8 cellular contexts compared by ENCODE assay signal in the genomic region with DNA sequence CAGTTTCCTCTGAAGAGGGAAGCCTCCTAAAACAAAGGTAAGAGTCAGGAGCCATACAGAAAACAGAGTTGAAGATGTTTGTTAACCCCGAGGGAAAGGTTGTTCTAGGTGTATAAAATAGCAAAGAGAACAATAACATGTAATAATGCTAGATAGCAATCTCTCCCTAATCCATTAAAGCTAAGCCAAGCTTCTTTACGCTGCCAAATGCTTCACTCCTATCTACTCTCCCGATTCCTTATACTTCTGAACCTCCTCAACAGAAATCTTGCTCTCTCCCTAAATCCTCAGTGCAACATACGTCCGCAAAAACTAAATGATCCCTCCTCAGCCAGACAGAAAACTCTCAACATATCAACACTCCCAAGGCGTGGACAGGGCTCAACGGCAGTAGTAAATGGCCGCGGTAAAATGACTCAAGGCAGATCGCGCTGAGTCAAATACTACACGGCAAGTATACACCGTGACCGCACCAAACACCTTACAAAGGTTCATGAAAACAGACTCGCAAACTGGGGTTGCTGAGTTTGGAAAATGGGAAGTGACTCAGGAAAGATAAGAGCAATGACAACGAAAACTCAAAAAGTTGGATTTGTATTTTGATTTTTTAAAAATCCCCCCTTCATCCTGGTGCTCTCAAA. TPM values are rescaled to one million over a fixed set of nuclear protein-coding genes. Genes with fewer than 3 reads are reported as not detected.
DNase-seq lines count a peak whose midpoint lies in the region; ATAC-seq and TF ChIP-seq lines count a peak whose summit lies in the region.

No MANE protein-coding gene starts in this region.

- no peaks in the 10 kb centered on the region for H3K27me3 ChIP-seq in mucosa of rectum (ENCODE audit: control insufficient read depth in 2 of 2, insufficient read depth in 2 of 2, low read length in 2 of 2)

- peak overlapping the region; percentile 83 to 84 for H3K9ac ChIP-seq in mucosa of rectum (ENCODE audit: low read depth in 1 of 2, low read length in 2 of 2)

- TF ChIP-seq CTCF in epithelial cell of esophagus (IDR thresholded peaks at IDR 0.05; ENCODE audit: insufficient read depth, low read depth, low read length, missing control alignments), result no peak

- H3K4me1 ChIP-seq in mucosa of rectum (ENCODE audit: control insufficient read depth in 2 of 2, insufficient read depth in 2 of 2, low read length in 2 of 2), result peaks cover 0 to 4% of the 10 kb centered on the region in 2 donors

- H3K27ac ChIP-seq in mucosa of rectum (ENCODE audit: low read depth in 2 of 2, low read length in 2 of 2), result peak overlapping the region; percentile 90 to 93

- peak overlapping the region; percentile 87 for H3K4me3 ChIP-seq in epithelial cell of esophagus (ENCODE audit: low read length)
- H3K4me3 ChIP-seq in mucosa of rectum (ENCODE audit: low read length in 2 of 2), result peak overlapping the region; percentile 77 to 91

- H3K9me3 ChIP-seq in mucosa of rectum (ENCODE audit: control insufficient read depth in 2 of 2, low read length in 2 of 2), result no peaks in the 10 kb centered on the region

- ATAC-seq in GM18517 (IDR thresholded peaks at IDR 0.05; ENCODE audit: unreplicated experiment) (peak; percentile 40), HG03045 (IDR thresholded peaks at IDR 0.05; ENCODE audit: unreplicated experiment) (peak; percentile 45)

- H3K36me3 ChIP-seq in mucosa of rectum (ENCODE audit: control insufficient read depth in 2 of 2, insufficient read depth in 2 of 2, low read length in 2 of 2), result peaks cover 10 to 17% of the 10 kb centered on the region in 2 donors

- DNase-seq in A172 (ENCODE audit: low spot score) (peak; percentile 75), NCI-H345 treated with DMSO at 0.1 percent for 48 hours (lab: John Stamatoyannopoulos, UW; ENCODE audit: unreplicated experiment) (peak; percentile 2), epithelial cell of esophagus (ENCODE audit: low read depth) (peak; percentile 87)
- peak; percentile 52 for DNase-seq in activated CD8-positive, alpha-beta memory T cell treated with anti-CD3 and anti-CD28 coated beads, Interleukin-2, amount 50 U/mL, for 4 hours
- peak in 5 of 6 experiments; percentile 6 to 56 (median 10) for DNase-seq in stimulated activated naive CD4-positive, alpha-beta T cell (lab: John Stamatoyannopoulos, UW)

RNA-seq across cellular contexts. Expression of a gene that starts 0.7 kb away (rescaled TPM):
- total RNA-seq in A172 (2014; rRNA removed; shearing (Covaris generic)), result 140 and 166 TPM in 2 replicates

RNA-seq across cellular contexts. Expression of a gene that starts 9.8 kb away (rescaled TPM):
- not detected in 2 replicates for total RNA-seq in A172 (2014; rRNA removed; shearing (Covaris generic))

RNA-seq across cellular contexts. Expression of a gene that starts 24.5 kb away (rescaled TPM):
- not detected in 2 replicates for total RNA-seq in A172 (2014; rRNA removed; shearing (Covaris generic))

RNA-seq across cellular contexts. Expression of a gene that starts 59.0 kb away (rescaled TPM):
- total RNA-seq in A172 (2014; rRNA removed; shearing (Covaris generic)), result not detected in 2 replicates

Comparison
In these comparisons a context has a peak if more than half of its experiments do, and no peak if none do; other contexts are left out.
1. Peak in every context shown above with its lines: DNase-seq, ATAC-seq, H3K4me3 ChIP-seq and H3K27ac ChIP-seq.
2. DNase-seq: peak in every context shown above with its lines; median percentile 87 in epithelial cell of esophagus; 75 in A172; 52 in activated CD8-positive, alpha-beta memory T cell treated with anti-CD3 and anti-CD28 coated beads, Interleukin-2, amount 50 U/mL, for 4 hours; 10 in stimulated activated naive CD4-positive, alpha-beta T cell; 2 in NCI-H345 treated with DMSO at 0.1 percent for 48 hours.